ENCODE assay signal across 9 cellular contexts in genomic region chr10:3467052-3467906, GRCh38.
DNase-seq lines count a peak whose midpoint lies in the region; ATAC-seq and TF ChIP-seq lines count a peak whose summit lies in the region.
"Had no signal": no experiment of that assay in that cellular context is flagged by ENCODE, and none has a peak within 500 bp of the region (broad histone marks: within the 10 kb centered on the region; RNA-seq: fewer than 3 reads in every experiment).

No MANE protein-coding gene starts in this region.

- H3K27ac ChIP-seq in GM23248 (peak overlapping the region; percentile 99), SK-N-SH (ENCODE audit: low read depth in 2 of 2, low read length in 1 of 2) (peak overlapping the region; percentile 84 to 100)

- no peaks in the 10 kb centered on the region for H3K9me3 Mint-ChIP-seq in nephron

- H3F3A ChIP-seq in GM23248 (ENCODE audit: insufficient read depth) (peaks cover 29% of the 10 kb centered on the region), SK-N-SH (replicated peaks; ENCODE audit: insufficient read depth) (peaks cover 35% of the 10 kb centered on the region)

- H3K4me3 ChIP-seq in GM23248 (peak overlapping the region; percentile 61), SK-N-SH (ENCODE audit: low read depth in 2 of 2, low read length in 1 of 2) (peak overlapping the region in 1 of 2 experiments; percentile 36; a peak in 1 of 4 replicates), epithelial cell of proximal tubule (ENCODE audit: low read depth, low read length) (peak overlapping the region; percentile 22)
- H3K4me3 ChIP-seq: SK-N-MC had no signal

- peak overlapping the region; percentile 60 for H2AFZ ChIP-seq in GM23248
- peak overlapping the region; percentile 35; the same call in 1 of the 2 replicates for H2AFZ ChIP-seq in SK-N-SH (ENCODE audit: low read depth)

- H3K4me3 Mint-ChIP-seq in nephron = peak overlapping the region in 2 of 3 experiments; percentile 24 to 76

- no peaks in the 10 kb centered on the region for H3K9me3 ChIP-seq in GM23248 (ENCODE audit: low read depth)
- H3K9me3 ChIP-seq in SK-N-SH = no peaks in the 10 kb centered on the region

- H3K79me2 ChIP-seq in GM23248 (ENCODE audit: insufficient read depth) = no peaks in the 10 kb centered on the region
- no peaks in the 10 kb centered on the region for H3K79me2 ChIP-seq in SK-N-SH (ENCODE audit: insufficient read depth)

- peaks cover 64% of the 10 kb centered on the region for H3K4me1 Mint-ChIP-seq in nephron

- POLR2A ChIA-PET in SK-N-SH (lab: Yijun Ruan, JAX) = no interaction called here

- H3K4me1 ChIP-seq in GM23248 (ENCODE audit: insufficient read depth) (peaks cover 29% of the 10 kb centered on the region), SK-N-SH (ENCODE audit: control insufficient read depth in 1 of 2, insufficient read depth in 2 of 2, low read depth in 1 of 2, low read length in 1 of 2) (peaks cover 2 to 28% of the 10 kb centered on the region in 2 experiments; a peak in 3 of 4 replicates)

- TF ChIP-seq EP300 in SK-N-SH (IDR thresholded peaks at IDR 0.05; ENCODE audit: borderline replicate concordance in 1 of 2, low read depth in 1 of 2, low read length in 1 of 2) = peak in 1 of 2 experiments; percentile 32; a peak in 1 of 4 replicates

- TF ChIP-seq RAD21 in SK-N-SH (IDR thresholded peaks at IDR 0.05; ENCODE audit: low read length) = no peak

- no peaks in the 10 kb centered on the region for H3K27me3 Mint-ChIP-seq in nephron (ENCODE audit: low read depth)

- H3K27me3 ChIP-seq in GM23248 (replicated peaks; ENCODE audit: insufficient read depth) (no peaks in the 10 kb centered on the region), SK-N-SH (ENCODE audit: insufficient read depth) (no peaks in the 10 kb centered on the region)

- H3K9ac ChIP-seq in GM23248 (peak overlapping the region; percentile 93), SK-N-SH (peak overlapping the region; percentile 94)

- peak overlapping the region; percentile 88 to 98 (median 96) for H3K27ac Mint-ChIP-seq in nephron

- WGBS in GM23248 (ENCODE audit: low coverage in 1 of 2, low lambda C conversion rate in 2 of 2, missing lambda C conversion rate in 2 of 2), 2 experiments = 1 to 2% methylated on average over 23 of the region's 23 CpGs
- WGBS in SK-N-SH (ENCODE audit: low lambda C conversion rate) = 61% methylated on average over 23 of the region's 23 CpGs

- H3K9me2 ChIP-seq in GM23248 (ENCODE audit: insufficient read depth) (no peaks in the 10 kb centered on the region), SK-N-SH (no peaks in the 10 kb centered on the region)

- H3K4me2 ChIP-seq in GM23248 (ENCODE audit: unreplicated experiment) = peak overlapping the region; percentile 72
- peak overlapping the region; percentile 73 for H3K4me2 ChIP-seq in SK-N-SH

- peaks cover 3% of the 10 kb centered on the region for H3K36me3 Mint-ChIP-seq in nephron (ENCODE audit: low read depth)

- DNase-seq in GM23248 (peak; percentile 98), SK-N-SH (no peak), epithelial cell of proximal tubule (ENCODE audit: low read depth) (peak; percentile 100)
- no peak for DNase-seq in activated CD4-positive, CD25-positive, alpha-beta regulatory T cell treated with anti-CD3 and anti-CD28 coated beads, Interleukin-2, amount 50 U/mL, for 72 hours
- no peak for DNase-seq in stimulated activated CD8-positive, alpha-beta memory T cell treated with anti-CD3 and anti-CD28 coated beads, Interleukin-4, amount 100 ng/mL, for 48 hours

- H3K36me3 ChIP-seq in GM23248 (ENCODE audit: low read depth) (no peaks in the 10 kb centered on the region), SK-N-SH (replicated peaks in 1 of 2; ENCODE audit: control insufficient read depth in 1 of 2, insufficient read depth in 2 of 2, low read length in 1 of 2) (no peaks in the 10 kb centered on the region)

- TF ChIP-seq CTCF in SK-N-SH (IDR thresholded peaks at IDR 0.05) (peak; percentile 24; the same call in 1 of the 2 replicates), epithelial cell of proximal tubule (conservative IDR thresholded peaks at IDR 0.05; ENCODE audit: low read depth, low read length) (peak; percentile 67), nephron (IDR thresholded peaks at IDR 0.05; ENCODE audit: unreplicated experiment in 3 of 3) (no peak)

- H4K20me1 ChIP-seq in GM23248 (ENCODE audit: insufficient read depth) = no peaks in the 10 kb centered on the region
- no peaks in the 10 kb centered on the region for H4K20me1 ChIP-seq in SK-N-SH (ENCODE audit: insufficient read depth)

- CTCF ChIA-PET in SK-N-SH (lab: Yijun Ruan, JAX) = interaction anchor here (0.6 to 1.1 kb wide), 3 partner anchors 9 to 880 kb away, joined by 3 to 4 read pairs (median 3); no protein-coding TSS in a partner anchor

- no peak for ATAC-seq in HG03442 (IDR thresholded peaks at IDR 0.05; ENCODE audit: unreplicated experiment)
- ATAC-seq in GM19023 (IDR thresholded peaks at IDR 0.05; ENCODE audit: unreplicated experiment) = no peak

- in situ Hi-C loops in GM23248 (cut with MboI) = loop anchor here (10.0 kb wide), 2 partner anchors 222 to 298 kb away; no protein-coding TSS in a partner anchor

TF ChIP-seq in SK-N-SH, 30 proteins besides CTCF, POLR2A, EP300 and RAD21 (continues in another document):
- no peak for TF ChIP-seq RXRA (IDR thresholded peaks at IDR 0.05; ENCODE audit: borderline replicate concordance, low read depth)
- no peak for TF ChIP-seq GABPA (IDR thresholded peaks at IDR 0.05; ENCODE audit: low read depth)
- TF ChIP-seq NRF1 (IDR thresholded peaks at IDR 0.05; ENCODE audit: low read depth, low read length) = no peak
- TF ChIP-seq, protein P1, sequence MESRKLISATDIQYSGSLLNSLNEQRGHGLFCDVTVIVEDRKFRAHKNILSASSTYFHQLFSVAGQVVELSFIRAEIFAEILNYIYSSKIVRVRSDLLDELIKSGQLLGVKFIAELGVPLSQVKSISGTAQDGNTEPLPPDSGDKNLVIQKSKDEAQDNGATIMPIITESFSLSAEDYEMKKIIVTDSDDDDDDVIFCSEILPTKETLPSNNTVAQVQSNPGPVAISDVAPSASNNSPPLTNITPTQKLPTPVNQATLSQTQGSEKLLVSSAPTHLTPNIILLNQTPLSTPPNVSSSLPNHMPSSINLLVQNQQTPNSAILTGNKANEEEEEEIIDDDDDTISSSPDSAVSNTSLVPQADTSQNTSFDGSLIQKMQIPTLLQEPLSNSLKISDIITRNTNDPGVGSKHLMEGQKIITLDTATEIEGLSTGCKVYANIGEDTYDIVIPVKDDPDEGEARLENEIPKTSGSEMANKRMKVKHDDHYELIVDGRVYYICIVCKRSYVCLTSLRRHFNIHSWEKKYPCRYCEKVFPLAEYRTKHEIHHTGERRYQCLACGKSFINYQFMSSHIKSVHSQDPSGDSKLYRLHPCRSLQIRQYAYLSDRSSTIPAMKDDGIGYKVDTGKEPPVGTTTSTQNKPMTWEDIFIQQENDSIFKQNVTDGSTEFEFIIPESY (IDR thresholded peaks at IDR 0.05; ENCODE audit: borderline replicate concordance, low read depth) = peak; percentile 32; the same call in 1 of the 2 replicates
- TF ChIP-seq NFIC (IDR thresholded peaks at IDR 0.05; ENCODE audit: borderline replicate concordance) = peak; percentile 60; the same call in 1 of the 2 replicates
- TF ChIP-seq SMC3 (IDR thresholded peaks at IDR 0.05; ENCODE audit: low read depth, low read length) = no peak
- no peak for TF ChIP-seq MXI1 (IDR thresholded peaks at IDR 0.05; ENCODE audit: low read depth, low read length)
- TF ChIP-seq, protein P2, sequence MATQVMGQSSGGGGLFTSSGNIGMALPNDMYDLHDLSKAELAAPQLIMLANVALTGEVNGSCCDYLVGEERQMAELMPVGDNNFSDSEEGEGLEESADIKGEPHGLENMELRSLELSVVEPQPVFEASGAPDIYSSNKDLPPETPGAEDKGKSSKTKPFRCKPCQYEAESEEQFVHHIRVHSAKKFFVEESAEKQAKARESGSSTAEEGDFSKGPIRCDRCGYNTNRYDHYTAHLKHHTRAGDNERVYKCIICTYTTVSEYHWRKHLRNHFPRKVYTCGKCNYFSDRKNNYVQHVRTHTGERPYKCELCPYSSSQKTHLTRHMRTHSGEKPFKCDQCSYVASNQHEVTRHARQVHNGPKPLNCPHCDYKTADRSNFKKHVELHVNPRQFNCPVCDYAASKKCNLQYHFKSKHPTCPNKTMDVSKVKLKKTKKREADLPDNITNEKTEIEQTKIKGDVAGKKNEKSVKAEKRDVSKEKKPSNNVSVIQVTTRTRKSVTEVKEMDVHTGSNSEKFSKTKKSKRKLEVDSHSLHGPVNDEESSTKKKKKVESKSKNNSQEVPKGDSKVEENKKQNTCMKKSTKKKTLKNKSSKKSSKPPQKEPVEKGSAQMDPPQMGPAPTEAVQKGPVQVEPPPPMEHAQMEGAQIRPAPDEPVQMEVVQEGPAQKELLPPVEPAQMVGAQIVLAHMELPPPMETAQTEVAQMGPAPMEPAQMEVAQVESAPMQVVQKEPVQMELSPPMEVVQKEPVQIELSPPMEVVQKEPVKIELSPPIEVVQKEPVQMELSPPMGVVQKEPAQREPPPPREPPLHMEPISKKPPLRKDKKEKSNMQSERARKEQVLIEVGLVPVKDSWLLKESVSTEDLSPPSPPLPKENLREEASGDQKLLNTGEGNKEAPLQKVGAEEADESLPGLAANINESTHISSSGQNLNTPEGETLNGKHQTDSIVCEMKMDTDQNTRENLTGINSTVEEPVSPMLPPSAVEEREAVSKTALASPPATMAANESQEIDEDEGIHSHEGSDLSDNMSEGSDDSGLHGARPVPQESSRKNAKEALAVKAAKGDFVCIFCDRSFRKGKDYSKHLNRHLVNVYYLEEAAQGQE (IDR thresholded peaks at IDR 0.05; ENCODE audit: low read depth, low read length) = 0 out of 2 replicates have a peak, but pooled peaks have one; percentile 28
- peak; percentile 23; the same call in 1 of the 2 replicates for TF ChIP-seq MAX (IDR thresholded peaks at IDR 0.05; ENCODE audit: low read depth)
- TF ChIP-seq, protein P3, sequence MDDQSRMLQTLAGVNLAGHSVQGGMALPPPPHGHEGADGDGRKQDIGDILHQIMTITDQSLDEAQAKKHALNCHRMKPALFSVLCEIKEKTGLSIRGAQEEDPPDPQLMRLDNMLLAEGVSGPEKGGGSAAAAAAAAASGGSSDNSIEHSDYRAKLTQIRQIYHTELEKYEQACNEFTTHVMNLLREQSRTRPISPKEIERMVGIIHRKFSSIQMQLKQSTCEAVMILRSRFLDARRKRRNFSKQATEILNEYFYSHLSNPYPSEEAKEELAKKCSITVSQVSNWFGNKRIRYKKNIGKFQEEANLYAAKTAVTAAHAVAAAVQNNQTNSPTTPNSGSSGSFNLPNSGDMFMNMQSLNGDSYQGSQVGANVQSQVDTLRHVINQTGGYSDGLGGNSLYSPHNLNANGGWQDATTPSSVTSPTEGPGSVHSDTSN (IDR thresholded peaks at IDR 0.05) = peak; percentile 35; the same call in 1 of the 2 replicates
- TF ChIP-seq TCF12 (IDR thresholded peaks at IDR 0.05) = peak; percentile 46
- TF ChIP-seq FOXJ3 (CRISPR knock-in tag; IDR thresholded peaks at IDR 0.05) = no peak
- TF ChIP-seq TEAD4 (IDR thresholded peaks at IDR 0.05; ENCODE audit: borderline replicate concordance, insufficient read depth) = no peak
- TF ChIP-seq ELF1 (IDR thresholded peaks at IDR 0.05) = no peak

Comparison
In these comparisons a context has a peak if more than half of its experiments do, and no peak if none do; other contexts are left out.
1. DNase-seq: peak in GM23248 (single experiment) and epithelial cell of proximal tubule (single experiment); none in SK-N-SH (single experiment), activated CD4-positive, CD25-positive, alpha-beta regulatory T cell treated with anti-CD3 and anti-CD28 coated beads, Interleukin-2, amount 50 U/mL, for 72 hours (single experiment) and stimulated activated CD8-positive, alpha-beta memory T cell treated with anti-CD3 and anti-CD28 coated beads, Interleukin-4, amount 100 ng/mL, for 48 hours (single experiment).
2. CTCF ChIP-seq: peak in SK-N-SH (single experiment) and epithelial cell of proximal tubule (single experiment); none in nephron (0 of 3).